ENCODE assay signal across 8 cellular contexts in the genomic region with DNA sequence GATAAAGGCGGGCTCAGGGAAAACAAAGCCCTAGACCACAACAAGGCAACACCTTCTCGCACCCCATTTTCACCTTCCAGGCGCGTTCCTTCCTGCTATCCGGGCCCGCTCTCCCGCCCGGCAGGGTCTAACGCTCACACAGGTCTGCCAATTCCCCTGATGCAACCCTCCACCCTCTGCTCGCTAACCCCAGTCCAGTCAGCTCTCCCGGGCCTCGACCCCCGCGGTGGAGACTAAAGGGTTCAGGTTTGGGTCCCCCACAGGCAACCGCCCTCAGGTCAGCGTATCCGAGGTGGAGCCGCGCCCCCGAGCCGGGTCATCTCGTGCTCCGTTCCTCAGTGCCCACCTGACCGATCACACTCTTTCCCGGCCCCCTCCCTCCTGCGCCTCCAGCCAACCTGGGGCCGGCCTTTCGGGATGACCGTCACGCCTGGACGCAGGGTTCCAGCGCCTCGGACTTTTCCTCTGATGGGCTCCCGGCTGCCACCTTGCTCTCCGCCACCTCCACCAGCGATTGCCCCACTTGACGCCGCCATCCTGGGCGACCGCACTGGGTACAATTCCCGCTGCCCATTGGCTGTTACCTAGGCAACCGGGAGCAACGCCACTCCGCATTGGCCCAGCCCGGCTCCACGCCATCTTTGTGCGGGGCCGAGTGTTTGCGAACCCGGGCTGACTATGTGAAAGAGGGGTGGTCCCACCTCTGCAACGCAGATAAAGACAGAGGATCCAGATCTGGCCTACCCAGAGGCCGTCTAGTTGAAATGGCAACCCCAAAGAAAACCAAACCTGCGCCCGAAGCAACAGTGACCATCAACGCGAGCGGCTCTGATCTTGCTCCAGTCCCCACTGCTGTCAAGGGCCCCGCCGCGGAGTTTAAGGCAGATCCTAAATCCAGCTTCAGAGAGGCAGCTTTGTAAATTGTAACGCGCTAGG. TPM values are rescaled to one million over a fixed set of nuclear protein-coding genes. Genes with fewer than 3 reads are reported as not detected.
A peak's percentile ranks its signal among the peaks of the same experiment; 100 is the strongest.
DNase-seq lines count a peak whose midpoint lies in the region; ATAC-seq and TF ChIP-seq lines count a peak whose summit lies in the region.

Gene MORN4, minus strand, starts transcription at position 552 of the 936 bp plus-strand sequence. CDS start 13,847 bp downstream, outside the sequence.

- peak; percentile 57 for DNase-seq in AG09309 (ENCODE audit: low read depth)
- DNase-seq in NCI-H510A (lab: John Stamatoyannopoulos, UW) = peak; percentile 94
- DNase-seq in activated CD4-positive, alpha-beta T cell treated with anti-CD3 and anti-CD28 coated beads, Interleukin-2, amount 10 ng/mL, durations not matched to agents 7 days and 5 days = peak; percentile 94
- peak; percentile 94 for DNase-seq in coronary artery (ENCODE audit: low spot score)
- DNase-seq in left colon = peak; percentile 91 to 93
- DNase-seq in stimulated activated CD4-positive, alpha-beta T cell treated with anti-CD3 and anti-CD28 coated beads, Interleukin-1b, Interleukin-23, amount 100 ng/mL, for 24 hours (ENCODE audit: low read depth in 4 of 4, low spot score in 1 of 4) = peak; percentile 73 to 87 (median 82)

- ATAC-seq in GM19035 (IDR thresholded peaks at IDR 0.05; ENCODE audit: unreplicated experiment) (peak; percentile 99), HG03280 (IDR thresholded peaks at IDR 0.05; ENCODE audit: unreplicated experiment) (peak; percentile 99), left colon (peak; percentile 100)

- H3K4me3 ChIP-seq in AG09309 (ENCODE audit: control insufficient read depth, low read depth, low read length) = peak within 1 kb of the TSS; percentile 88
- peak within 1 kb of the TSS; percentile 97 for H3K4me3 ChIP-seq in coronary artery

- TF ChIP-seq CTCF in AG09309 (IDR thresholded peaks at IDR 0.05; ENCODE audit: control insufficient read depth, insufficient read depth, low read depth, low read length, missing control alignments) (no peak), coronary artery (IDR thresholded peaks at IDR 0.05) (no peak)

- POLR2A ChIA-PET in activated CD4-positive, alpha-beta T cell treated with anti-CD3 and anti-CD28 coated beads, Interleukin-2, amount 10 ng/mL, durations not matched to agents 7 days and 5 days (lab: Charles Lee) = no interaction called here

- intact Hi-C loops in left colon (cut with DNase I, micrococcal nuclease) = no loop called here

- H3K4me3 Mint-ChIP-seq in activated CD4-positive, alpha-beta T cell treated with anti-CD3 and anti-CD28 coated beads, Interleukin-2, amount 10 ng/mL, durations not matched to agents 7 days and 5 days = peak within 1 kb of the TSS; percentile 93

- no peaks in the 10 kb centered on the region for H3K9me3 Mint-ChIP-seq in activated CD4-positive, alpha-beta T cell treated with anti-CD3 and anti-CD28 coated beads, Interleukin-2, amount 10 ng/mL, durations not matched to agents 7 days and 5 days

- no peaks in the 10 kb centered on the region for H3K27me3 Mint-ChIP-seq in activated CD4-positive, alpha-beta T cell treated with anti-CD3 and anti-CD28 coated beads, Interleukin-2, amount 10 ng/mL, durations not matched to agents 7 days and 5 days

- peaks cover 18% of the 10 kb centered on the region for H3K4me1 Mint-ChIP-seq in activated CD4-positive, alpha-beta T cell treated with anti-CD3 and anti-CD28 coated beads, Interleukin-2, amount 10 ng/mL, durations not matched to agents 7 days and 5 days

- H3K27ac Mint-ChIP-seq in activated CD4-positive, alpha-beta T cell treated with anti-CD3 and anti-CD28 coated beads, Interleukin-2, amount 10 ng/mL, durations not matched to agents 7 days and 5 days = peak within 1 kb of the TSS; percentile 87

- H3K27ac ChIP-seq in coronary artery = peak within 1 kb of the TSS; percentile 54 to 74

- peaks cover 2% of the 10 kb centered on the region for H3K36me3 Mint-ChIP-seq in activated CD4-positive, alpha-beta T cell treated with anti-CD3 and anti-CD28 coated beads, Interleukin-2, amount 10 ng/mL, durations not matched to agents 7 days and 5 days (ENCODE audit: low read depth)

- CTCF ChIA-PET in activated CD4-positive, alpha-beta T cell treated with anti-CD3 and anti-CD28 coated beads, Interleukin-2, amount 10 ng/mL, durations not matched to agents 7 days and 5 days (lab: Charles Lee) = no interaction called here

RNA-seq across cellular contexts. Expression of gene MORN4, which starts in this region (rescaled TPM):
- 1 to 10 TPM; 1.2 to 1.3 TPM for total RNA-seq in activated CD4-positive, alpha-beta T cell treated with anti-CD3 and anti-CD28 coated beads, Interleukin-2, amount 10 ng/mL, durations not matched to agents 7 days and 5 days
- 1 to 10 TPM; 1.3 to 1.6 TPM for total RNA-seq in left colon

Comparison
In these comparisons a context has a peak if more than half of its experiments do, and no peak if none do; other contexts are left out.
1. Peak in every context shown above with its lines: DNase-seq, ATAC-seq, H3K4me3 ChIP-seq and H3K27ac ChIP-seq.